ENCODE assay signal across 1 cellular context in genomic region chr3:190862209-190863118, GRCh38.
TF ChIP-seq lines count a peak whose summit lies in the region.

Gene GMNC, minus strand, starts transcription at chr3:190862694. Its CDS starts 79 bp downstream, at chr3:190862615.

TF ChIP-seq in HEK293, 187 proteins besides CTCF, POLR2A, EP300 and RAD21 (continued from another document):
- TF ChIP-seq ZBTB11 (tag by site-specific recombination; conservative IDR thresholded peaks at IDR 0.05; ENCODE audit: low read depth) (no peak), ZNF449 (tag by site-specific recombination; IDR thresholded peaks at IDR 0.05) (no peak), ZNF2 (tag by site-specific recombination; IDR thresholded peaks at IDR 0.05) (0 out of 2 replicates have a peak, but pooled peaks have one; percentile 40), ZNF416 (tag by site-specific recombination; IDR thresholded peaks at IDR 0.05) (no peak), ZNF610 (tag by site-specific recombination; IDR thresholded peaks at IDR 0.05; ENCODE audit: borderline replicate concordance) (no peak; the same call in 1 of the 2 replicates), ZSCAN30 (tag by site-specific recombination; IDR thresholded peaks at IDR 0.05) (0 out of 2 replicates have a peak, but pooled peaks have one; percentile 69), ZFP3 (tag by site-specific recombination; IDR thresholded peaks at IDR 0.05; ENCODE audit: low read depth) (no peak), ZSCAN18 (tag by site-specific recombination; IDR thresholded peaks at IDR 0.05) (no peak), ZBTB26 (tag by site-specific recombination; optimal IDR thresholded peaks at IDR 0.05) (peak; percentile 69), ZNF830 (tag by site-specific recombination; IDR thresholded peaks at IDR 0.05; ENCODE audit: low read depth) (no peak), ZNF785 (tag by site-specific recombination; IDR thresholded peaks at IDR 0.05) (no peak), ZNF18 (tag by site-specific recombination; IDR thresholded peaks at IDR 0.05) (no peak), ZBTB21 (tag by site-specific recombination; IDR thresholded peaks at IDR 0.05) (no peak), ZEB2 (tag by site-specific recombination; IDR thresholded peaks at IDR 0.05) (no peak), ZNF792 (tag by site-specific recombination; IDR thresholded peaks at IDR 0.05) (no peak), TRIM28 (IDR thresholded peaks at IDR 0.05; ENCODE audit: borderline replicate concordance, low read length) (no peak), ZSCAN4 (tag by site-specific recombination; IDR thresholded peaks at IDR 0.05) (no peak), TCF7L2 (IDR thresholded peaks at IDR 0.05; ENCODE audit: borderline replicate concordance, low read depth, low read length) (no peak), ZNF426 (tag by site-specific recombination; IDR thresholded peaks at IDR 0.05) (no peak), SP7 (tag by site-specific recombination; IDR thresholded peaks at IDR 0.05) (no peak), ZNF23 (tag by site-specific recombination; IDR thresholded peaks at IDR 0.05; ENCODE audit: borderline replicate concordance) (no peak)
